ENCODE assay signal across 1 cellular context in the genomic region with DNA sequence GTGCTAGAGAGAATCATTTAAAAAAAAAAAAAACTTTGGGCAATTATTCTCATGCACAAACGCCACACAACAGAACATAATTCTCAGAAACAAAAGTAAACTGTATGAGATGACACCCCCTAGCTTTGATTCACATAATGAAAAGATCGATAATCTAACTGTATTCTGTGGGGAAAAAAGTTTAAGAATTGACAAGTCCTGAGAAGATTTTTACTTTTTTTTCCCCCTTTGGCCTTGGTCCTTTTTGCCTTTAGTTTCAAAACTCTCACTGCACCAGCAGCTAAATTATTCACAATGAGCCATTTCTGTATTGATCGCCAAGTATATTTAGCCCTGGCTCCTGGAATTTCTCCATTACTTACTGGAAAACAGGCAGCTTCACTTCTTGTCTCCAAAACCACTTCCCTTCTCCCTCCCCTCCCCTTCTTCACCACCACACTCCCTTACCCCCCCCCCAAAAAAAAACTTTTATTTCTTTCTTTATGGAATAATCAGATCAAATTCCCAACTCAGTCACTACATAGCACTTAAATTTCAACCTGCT.
TF ChIP-seq lines count a peak whose summit lies in the region.

No MANE protein-coding gene starts in this region.

TF ChIP-seq in WTC11, 78 proteins besides CTCF, POLR2A, EP300 and RAD21 (continued from another document):
- TF ChIP-seq USF1 (CRISPR knock-in tag; IDR thresholded peaks at IDR 0.05) (no peak), CREB1 (CRISPR knock-in tag; IDR thresholded peaks at IDR 0.05) (no peak), HMGA2 (CRISPR knock-in tag; IDR thresholded peaks at IDR 0.05) (no peak), AR (CRISPR knock-in tag; IDR thresholded peaks at IDR 0.05) (no peak), TEAD4 (CRISPR knock-in tag; IDR thresholded peaks at IDR 0.05) (no peak)
- TF ChIP-seq, protein P1, sequence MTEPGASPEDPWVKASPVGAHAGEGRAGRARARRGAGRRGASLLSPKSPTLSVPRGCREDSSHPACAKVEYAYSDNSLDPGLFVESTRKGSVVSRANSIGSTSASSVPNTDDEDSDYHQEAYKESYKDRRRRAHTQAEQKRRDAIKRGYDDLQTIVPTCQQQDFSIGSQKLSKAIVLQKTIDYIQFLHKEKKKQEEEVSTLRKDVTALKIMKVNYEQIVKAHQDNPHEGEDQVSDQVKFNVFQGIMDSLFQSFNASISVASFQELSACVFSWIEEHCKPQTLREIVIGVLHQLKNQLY (CRISPR knock-in tag; IDR thresholded peaks at IDR 0.05): no peak
- TF ChIP-seq, protein P2, sequence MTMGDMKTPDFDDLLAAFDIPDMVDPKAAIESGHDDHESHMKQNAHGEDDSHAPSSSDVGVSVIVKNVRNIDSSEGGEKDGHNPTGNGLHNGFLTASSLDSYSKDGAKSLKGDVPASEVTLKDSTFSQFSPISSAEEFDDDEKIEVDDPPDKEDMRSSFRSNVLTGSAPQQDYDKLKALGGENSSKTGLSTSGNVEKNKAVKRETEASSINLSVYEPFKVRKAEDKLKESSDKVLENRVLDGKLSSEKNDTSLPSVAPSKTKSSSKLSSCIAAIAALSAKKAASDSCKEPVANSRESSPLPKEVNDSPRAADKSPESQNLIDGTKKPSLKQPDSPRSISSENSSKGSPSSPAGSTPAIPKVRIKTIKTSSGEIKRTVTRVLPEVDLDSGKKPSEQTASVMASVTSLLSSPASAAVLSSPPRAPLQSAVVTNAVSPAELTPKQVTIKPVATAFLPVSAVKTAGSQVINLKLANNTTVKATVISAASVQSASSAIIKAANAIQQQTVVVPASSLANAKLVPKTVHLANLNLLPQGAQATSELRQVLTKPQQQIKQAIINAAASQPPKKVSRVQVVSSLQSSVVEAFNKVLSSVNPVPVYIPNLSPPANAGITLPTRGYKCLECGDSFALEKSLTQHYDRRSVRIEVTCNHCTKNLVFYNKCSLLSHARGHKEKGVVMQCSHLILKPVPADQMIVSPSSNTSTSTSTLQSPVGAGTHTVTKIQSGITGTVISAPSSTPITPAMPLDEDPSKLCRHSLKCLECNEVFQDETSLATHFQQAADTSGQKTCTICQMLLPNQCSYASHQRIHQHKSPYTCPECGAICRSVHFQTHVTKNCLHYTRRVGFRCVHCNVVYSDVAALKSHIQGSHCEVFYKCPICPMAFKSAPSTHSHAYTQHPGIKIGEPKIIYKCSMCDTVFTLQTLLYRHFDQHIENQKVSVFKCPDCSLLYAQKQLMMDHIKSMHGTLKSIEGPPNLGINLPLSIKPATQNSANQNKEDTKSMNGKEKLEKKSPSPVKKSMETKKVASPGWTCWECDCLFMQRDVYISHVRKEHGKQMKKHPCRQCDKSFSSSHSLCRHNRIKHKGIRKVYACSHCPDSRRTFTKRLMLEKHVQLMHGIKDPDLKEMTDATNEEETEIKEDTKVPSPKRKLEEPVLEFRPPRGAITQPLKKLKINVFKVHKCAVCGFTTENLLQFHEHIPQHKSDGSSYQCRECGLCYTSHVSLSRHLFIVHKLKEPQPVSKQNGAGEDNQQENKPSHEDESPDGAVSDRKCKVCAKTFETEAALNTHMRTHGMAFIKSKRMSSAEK (CRISPR knock-in tag; IDR thresholded peaks at IDR 0.05; ENCODE audit: borderline replicate concordance): no peak
